ENCODE assay signal across 34 cellular contexts in the genomic region with DNA sequence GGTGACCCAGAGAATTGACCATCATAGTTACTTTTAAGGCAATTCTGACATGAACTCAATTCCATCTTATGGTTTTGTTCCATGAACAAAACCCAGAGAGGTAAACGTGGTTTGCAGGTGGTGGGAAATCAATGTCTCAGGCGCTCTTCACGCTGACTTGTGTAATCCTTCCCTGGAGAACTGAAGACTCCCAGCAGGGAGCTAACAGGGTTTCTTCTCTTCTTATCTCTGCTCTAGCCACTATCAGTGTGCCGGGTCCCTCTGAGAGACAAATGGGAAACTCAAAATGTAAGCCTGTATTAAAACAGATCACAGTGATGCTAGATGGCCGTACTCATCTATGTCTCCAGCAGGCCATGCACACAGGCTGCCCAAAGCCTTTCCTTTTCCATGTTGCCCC.
"Had no signal": no experiment of that assay in that cellular context is flagged by ENCODE, and none has a peak within 500 bp of the region (broad histone marks: within the 10 kb centered on the region; RNA-seq: fewer than 3 reads in every experiment).

No MANE protein-coding gene starts in this region.

- H3K27ac ChIP-seq: KMS-11 had no signal

- DNase-seq: Karpas-422, Kasumi-1, MG63, MM.1S, MV-4-11, NCI-H1048, NCI-H1092, NCI-H1092 treated with DMSO at 0.1 percent for 48 hours, NCI-H1105, NCI-H1105 treated with DMSO at 0.1 percent for 48 hours, NCI-H1417, NCI-H1417 treated with DMSO at 0.1 percent for 48 hours, NCI-H1436, NCI-H1436 treated with DMSO at 0.1 percent for 48 hours, NCI-H146, NCI-H1694, NCI-H1694 treated with DMSO at 0.1 percent for 48 hours, NCI-H187, NCI-H187 treated with DMSO at 0.1 percent for 48 hours, NCI-H1930, NCI-H2029, NCI-H2029 treated with DMSO at 0.1 percent for 48 hours, NCI-H2081, NCI-H2081 treated with DMSO at 0.1 percent for 48 hours, NCI-H2107, NCI-H2171, NCI-H2171 treated with DMSO at 0.1 percent for 48 hours, NCI-H2227 treated with DMSO at 0.1 percent for 48 hours, NCI-H226, NCI-H345, NCI-H446, NCI-H446 treated with DMSO at 0.1 percent for 48 hours, NCI-H510A had no signal

- H3K4me2 ChIP-seq: KMS-11 had no signal

- H3K36me3 ChIP-seq: MG63 had no signal

- H3K9ac ChIP-seq: KMS-11 had no signal

- H3K4me3 ChIP-seq: MG63 had no signal

- H3K9me3 ChIP-seq: MG63 had no signal
